In genomic region chr10:14380746-14381145, GRCh38 we compare ENCODE assay signal across 22 cellular contexts. TPM values are rescaled to one million over a fixed set of nuclear protein-coding genes. Genes with fewer than 3 reads are reported as not detected.
DNase-seq lines count a peak whose midpoint lies in the region; ATAC-seq, FAIRE-seq and TF ChIP-seq lines count a peak whose summit lies in the region.
"Had no signal": no experiment of that assay in that cellular context is flagged by ENCODE, and none has a peak within 500 bp of the region (broad histone marks: within the 10 kb centered on the region; RNA-seq: fewer than 3 reads in every experiment).

No MANE protein-coding gene starts in this region.

- WGBS in mammary epithelial cell (ENCODE audit: low coverage, missing lambda C conversion rate): 27% methylated on average over 1 of the region's 1 CpG
- WGBS in mesenchymal stem cell: no CpG with 5 or more reads among the region's 1 CpG

- in situ Hi-C loops in mammary epithelial cell (cut with MboI; ENCODE audit: low sequenced_read_pairs in 2 of 2): no loop called here

- no peak overlapping the region for H2BK5ac ChIP-seq in mesenchymal stem cell (ENCODE audit: low read depth, low read length, poor library complexity, severe bottlenecking)

- CTCF ChIA-PET in mammary epithelial cell (lab: Charles Lee; ENCODE audit: low non-redundant PET): no interaction called here
- CTCF ChIA-PET in activated CD4-positive, alpha-beta T cell treated with anti-CD3 and anti-CD28 coated beads for 36 hours (lab: Charles Lee): interaction anchor here (0.5 kb wide), 1 partner anchor 79 kb away, joined by 3 read pairs; no protein-coding TSS in a partner anchor

- H3K9me3 ChIP-seq in mammary epithelial cell (replicated peaks; ENCODE audit: insufficient read depth, low read length) (no peaks in the 10 kb centered on the region), breast epithelium (no peaks in the 10 kb centered on the region), mesenchymal stem cell (ENCODE audit: control insufficient read depth, low read length) (no peaks in the 10 kb centered on the region)
- H3K9me3 ChIP-seq: SK-N-SH had no signal

- peaks cover 10% of the 10 kb centered on the region for H3K9me3 Mint-ChIP-seq in nephron progenitor cell
- no peaks in the 10 kb centered on the region for H3K9me3 Mint-ChIP-seq in activated CD4-positive, alpha-beta T cell treated with anti-CD3 and anti-CD28 coated beads for 36 hours (ENCODE audit: low read depth)

- H3K36me3 Mint-ChIP-seq in nephron progenitor cell (ENCODE audit: low read depth): no peaks in the 10 kb centered on the region
- no peaks in the 10 kb centered on the region for H3K36me3 Mint-ChIP-seq in activated CD4-positive, alpha-beta T cell treated with anti-CD3 and anti-CD28 coated beads for 36 hours (ENCODE audit: low read depth)

- no peak overlapping the region for H3K27ac ChIP-seq in mammary epithelial cell (ENCODE audit: insufficient read depth, low read depth, low read length)
- no peak overlapping the region for H3K27ac ChIP-seq in breast epithelium
- peak overlapping the region; percentile 83 for H3K27ac ChIP-seq in mesenchymal stem cell (ENCODE audit: low read length, poor library complexity, severe bottlenecking)

- peaks cover 3% of the 10 kb centered on the region for H3K27me3 Mint-ChIP-seq in nephron progenitor cell (ENCODE audit: low read depth, poor library complexity)
- peaks cover 26% of the 10 kb centered on the region for H3K27me3 Mint-ChIP-seq in activated CD4-positive, alpha-beta T cell treated with anti-CD3 and anti-CD28 coated beads for 36 hours

- no peak overlapping the region for H4K8ac ChIP-seq in mesenchymal stem cell (ENCODE audit: low read length)

- H3K4me3 Mint-ChIP-seq in nephron progenitor cell: no peak overlapping the region
- no peak overlapping the region for H3K4me3 Mint-ChIP-seq in activated CD4-positive, alpha-beta T cell treated with anti-CD3 and anti-CD28 coated beads for 36 hours

- H3K14ac ChIP-seq in mesenchymal stem cell (ENCODE audit: low read length in 2 of 2): no peak overlapping the region

- H3K27ac Mint-ChIP-seq in nephron progenitor cell: no peak overlapping the region
- H3K27ac Mint-ChIP-seq in activated CD4-positive, alpha-beta T cell treated with anti-CD3 and anti-CD28 coated beads for 36 hours: no peak overlapping the region

- no peaks in the 10 kb centered on the region for H3K79me1 ChIP-seq in mesenchymal stem cell (replicated peaks; ENCODE audit: low read length, poor library complexity, severe bottlenecking)

- no peak for ATAC-seq in activated CD4-positive, alpha-beta T cell treated with anti-CD3 and anti-CD28 coated beads for 36 hours
- ATAC-seq: GM12878 had no signal

- no peak for TF ChIP-seq CTCF in mammary epithelial cell (conservative IDR thresholded peaks at IDR 0.05 in 1 of 2, IDR thresholded peaks at IDR 0.05 in 1 of 2; ENCODE audit: extremely low read depth in 1 of 2, insufficient read depth in 1 of 2, low read depth in 1 of 2, low read length in 2 of 2)
- no peak for TF ChIP-seq CTCF in breast epithelium (IDR thresholded peaks at IDR 0.05)
- no peak for TF ChIP-seq CTCF in bronchial epithelial cell (IDR thresholded peaks at IDR 0.05; ENCODE audit: insufficient read depth, low read length, severe bottlenecking)
- TF ChIP-seq CTCF in nephron progenitor cell (IDR thresholded peaks at IDR 0.05): no peak

- FAIRE-seq in bronchial epithelial cell (lab: Jason Lieb, UNC) (no peak), GM12891 (lab: Jason Lieb, UNC) (no peak)
- FAIRE-seq: GM12878, H54 had no signal

- POLR2A ChIA-PET in activated CD4-positive, alpha-beta T cell treated with anti-CD3 and anti-CD28 coated beads for 36 hours (lab: Charles Lee): no interaction called here

- H3K27me3 ChIP-seq in mammary epithelial cell (ENCODE audit: insufficient read depth, low read length) (no peaks in the 10 kb centered on the region), breast epithelium (peaks cover 0 to 12% of the 10 kb centered on the region in 2 donors), bronchial epithelial cell (ENCODE audit: control insufficient read depth, insufficient read depth, low read length) (no peaks in the 10 kb centered on the region), mesenchymal stem cell (ENCODE audit: control insufficient read depth in 1 of 2, insufficient read depth in 1 of 2, low read length in 2 of 2) (peaks cover 0 to 84% of the 10 kb centered on the region in 2 experiments)

- no peak overlapping the region for H3K4ac ChIP-seq in mesenchymal stem cell (ENCODE audit: low read depth in 1 of 2, low read length in 2 of 2)

- H2BK120ac ChIP-seq in mesenchymal stem cell (ENCODE audit: low read depth, low read length): no peak overlapping the region

- H3K9ac ChIP-seq in mammary epithelial cell (ENCODE audit: insufficient read depth, low read length) (no peak overlapping the region), mesenchymal stem cell (ENCODE audit: low read length) (no peak overlapping the region)
- H3K9ac ChIP-seq: SK-N-SH had no signal

- H3K4me3 ChIP-seq in mammary epithelial cell (replicated peaks in 1 of 3; ENCODE audit: insufficient read depth in 1 of 3, low read depth in 2 of 3, low read length in 3 of 3) (no peak overlapping the region), breast epithelium (no peak overlapping the region), bronchial epithelial cell (ENCODE audit: low read depth, low read length) (no peak overlapping the region), mesenchymal stem cell (ENCODE audit: insufficient read depth in 1 of 2, low read depth in 1 of 2, low read length in 2 of 2) (no peak overlapping the region)
- H3K4me3 ChIP-seq: GM12878 had no signal

- peaks cover 16% of the 10 kb centered on the region for H3K4me1 ChIP-seq in mammary epithelial cell (ENCODE audit: insufficient read depth, low read length)
- H3K4me1 ChIP-seq in breast epithelium: no peaks in the 10 kb centered on the region
- H3K4me1 ChIP-seq in mesenchymal stem cell (ENCODE audit: control insufficient read depth, insufficient read depth, low read depth, low read length): peaks cover 19% of the 10 kb centered on the region

- no peaks in the 10 kb centered on the region for H3K79me2 ChIP-seq in mammary epithelial cell (ENCODE audit: insufficient read depth, low read length)

- H3K18ac ChIP-seq in mesenchymal stem cell (ENCODE audit: low read depth in 1 of 2, low read length in 2 of 2): no peak overlapping the region

- H3K36me3 ChIP-seq in mammary epithelial cell (ENCODE audit: insufficient read depth, low read length): no peaks in the 10 kb centered on the region
- no peaks in the 10 kb centered on the region for H3K36me3 ChIP-seq in breast epithelium
- no peaks in the 10 kb centered on the region for H3K36me3 ChIP-seq in bronchial epithelial cell (ENCODE audit: control insufficient read depth, insufficient read depth, low read length)
- H3K36me3 ChIP-seq in mesenchymal stem cell (ENCODE audit: control insufficient read depth in 1 of 2, insufficient read depth in 2 of 2, low read depth in 1 of 2, low read length in 2 of 2): no peaks in the 10 kb centered on the region

- BruUV-seq in mammary epithelial cell (replicated peaks; lab: Mats Ljungman, UMichigan): no TSS peak

- no peak overlapping the region for H2BK12ac ChIP-seq in mesenchymal stem cell (ENCODE audit: low read length in 2 of 2)

- no peak overlapping the region for H4K91ac ChIP-seq in mesenchymal stem cell (ENCODE audit: low read length)

- H3K23ac ChIP-seq in mesenchymal stem cell (ENCODE audit: low read length in 2 of 2): no peak overlapping the region

- dilution Hi-C loops in mammary epithelial cell (cut with HindIII; ENCODE audit: low sequenced_read_pairs): no loop called here

- no peak overlapping the region for H2BK15ac ChIP-seq in mesenchymal stem cell (ENCODE audit: low read depth, poor library complexity, severe bottlenecking)

- peaks cover 8% of the 10 kb centered on the region for H3K4me1 Mint-ChIP-seq in nephron progenitor cell
- H3K4me1 Mint-ChIP-seq in activated CD4-positive, alpha-beta T cell treated with anti-CD3 and anti-CD28 coated beads for 36 hours: peaks cover 42% of the 10 kb centered on the region

- H2AK5ac ChIP-seq in mesenchymal stem cell (ENCODE audit: low read length, severe bottlenecking): no peak overlapping the region

- H2AFZ ChIP-seq in mammary epithelial cell (ENCODE audit: low read depth, low read length) (no peak overlapping the region), mesenchymal stem cell (ENCODE audit: low read depth, low read length) (no peak overlapping the region)

- no peak for TF ChIP-seq POLR2A in breast epithelium (IDR thresholded peaks at IDR 0.05)
- no peak for TF ChIP-seq POLR2A in GM12891 (IDR thresholded peaks at IDR 0.05; ENCODE audit: low read depth, low read length)

- H4K20me1 ChIP-seq in mammary epithelial cell (ENCODE audit: insufficient read depth, low read length): no peaks in the 10 kb centered on the region

- H3K4me2 ChIP-seq in mammary epithelial cell (ENCODE audit: insufficient read depth, low read depth, low read length) (no peak overlapping the region), mesenchymal stem cell (ENCODE audit: low read length, poor library complexity, severe bottlenecking) (no peak overlapping the region)
- H3K4me2 ChIP-seq: SK-N-SH had no signal

- DNase-seq in mammary epithelial cell: peak; percentile 44
- DNase-seq in breast epithelium (ENCODE audit: low spot score in 2 of 2): no peak
- DNase-seq in bronchial epithelial cell (ENCODE audit: low read depth): peak; percentile 52
- no peak for DNase-seq in mesenchymal stem cell
- DNase-seq in hypothalamus (lab: John Stamatoyannopoulos, UW): no peak
- no peak for DNase-seq in nephron progenitor cell
- no peak for DNase-seq in activated CD4-positive, alpha-beta T cell treated with anti-CD3 and anti-CD28 coated beads for 36 hours
- DNase-seq in GM12891 (ENCODE audit: insufficient read length, low spot score): no peak
- DNase-seq: 8988T, DMS53, GDM1, Karpas-422, NCI-H1092, NCI-H1417 treated with DMSO at 0.1 percent for 48 hours, NCI-H1694 treated with DMSO at 0.1 percent for 48 hours, NCI-H2081, NCI-H2227 treated with DMSO at 0.1 percent for 48 hours, NCI-H510A, SK-N-SH had no signal

- intact Hi-C loops in mammary epithelial cell (cut with micrococcal nuclease) (loop anchor here (10.0 kb wide), 1 partner anchor 76 kb away; no protein-coding TSS in a partner anchor), breast epithelium (cut with DNase I; ENCODE audit: low total_unique reads) (no loop called here)
- intact Hi-C loops in activated CD4-positive, alpha-beta T cell treated with anti-CD3 and anti-CD28 coated beads for 36 hours (cut with DNase I, micrococcal nuclease): loop anchor here in 1 of 2 experiments (10.0 kb wide), 1 partner anchor 504 kb away; no protein-coding TSS in a partner anchor

TF ChIP-seq in GM12891, 5 proteins besides CTCF, POLR2A, EP300 and RAD21 (continues in another document):
- TF ChIP-seq PAX5 (IDR thresholded peaks at IDR 0.05; ENCODE audit: insufficient read depth, low read length, severe bottlenecking): no peak

RNA-seq across cellular contexts. Expression of gene FRMD4A, which starts 50.0 kb away (rescaled TPM):
- total RNA-seq in mammary epithelial cell (10 to 100 TPM in 1 of 2 donors, 1 to 10 TPM in 1; 4.7 to 27.1 TPM), breast epithelium (100 to 1,000 TPM in 1 of 3 donors, 10 to 100 TPM in 2; 27.5 to 107 (median 34.4) TPM), bronchial epithelial cell (0.90 and 3.2 TPM in 2 replicates)
- polyA plus RNA-seq in mammary epithelial cell: 27.6 TPM
- 55.2 TPM for polyA minus RNA-seq in mammary epithelial cell
- polyA plus RNA-seq in mesenchymal stem cell (2013, experiment 1 of 2): 52.0 TPM
- 47.8 TPM for polyA plus RNA-seq in mesenchymal stem cell (2013, experiment 2 of 2)
- total RNA-seq in activated CD4-positive, alpha-beta T cell treated with anti-CD3 and anti-CD28 coated beads for 36 hours: 1 to 10 TPM in 1 of 2 experiments, under 1 TPM in 1; 0.85 to 1.3 TPM
- polyA plus RNA-seq in GM12891 (2012; ENCODE audit: low read depth, missing spikeins): 50.8 TPM
- total RNA-seq: HT-29 had no signal

Comparison
In these comparisons a context has a peak if more than half of its experiments do, and no peak if none do; other contexts are left out.
1. DNase-seq: peak in mammary epithelial cell (single experiment) and bronchial epithelial cell (single experiment); none in breast epithelium (0 of 2), mesenchymal stem cell (single experiment), hypothalamus (0 of 51), nephron progenitor cell (single experiment), activated CD4-positive, alpha-beta T cell treated with anti-CD3 and anti-CD28 coated beads for 36 hours (single experiment) and GM12891 (single experiment).